2 cellular contexts compared by ENCODE assay signal in genomic region chr1:31904339-31905092, GRCh38.
TF ChIP-seq lines count a peak whose summit lies in the region.

No MANE protein-coding gene starts in this region.

TF ChIP-seq in SK-N-SH treated with all-trans-retinoic acid at 6 μM for 48 hours, 23 proteins besides CTCF, POLR2A, EP300 and RAD21 (continued from another document):
- TF ChIP-seq TSHZ2 (CRISPR knock-in tag; IDR thresholded peaks at IDR 0.05) (no peak), TCF4 (CRISPR knock-in tag; IDR thresholded peaks at IDR 0.05; ENCODE audit: borderline replicate concordance) (no peak), RARB (CRISPR knock-in tag; IDR thresholded peaks at IDR 0.05) (no peak), ZNF565 (CRISPR knock-in tag; conservative IDR thresholded peaks at IDR 0.05; ENCODE audit: low read depth) (no peak), ARNTL (CRISPR knock-in tag; IDR thresholded peaks at IDR 0.05; ENCODE audit: borderline replicate concordance, low read depth) (no peak), ZFP3 (CRISPR knock-in tag; IDR thresholded peaks at IDR 0.05) (no peak), POU6F1 (CRISPR knock-in tag; IDR thresholded peaks at IDR 0.05; ENCODE audit: borderline replicate concordance, low read depth) (no peak)

TF ChIP-seq in SK-N-SH, 30 proteins besides CTCF, POLR2A, EP300 and RAD21 (continued from another document):
- TF ChIP-seq NFIC (IDR thresholded peaks at IDR 0.05; ENCODE audit: borderline replicate concordance) (no peak), USF1 (IDR thresholded peaks at IDR 0.05; ENCODE audit: borderline replicate concordance, low read depth) (no peak), IRF3 (IDR thresholded peaks at IDR 0.05; ENCODE audit: low read depth, low read length) (no peak), REST (IDR thresholded peaks at IDR 0.05; ENCODE audit: low read depth, low read length) (no peak), TCF12 (IDR thresholded peaks at IDR 0.05) (no peak)
